ENCODE assay signal across 22 cellular contexts in the genomic region with DNA sequence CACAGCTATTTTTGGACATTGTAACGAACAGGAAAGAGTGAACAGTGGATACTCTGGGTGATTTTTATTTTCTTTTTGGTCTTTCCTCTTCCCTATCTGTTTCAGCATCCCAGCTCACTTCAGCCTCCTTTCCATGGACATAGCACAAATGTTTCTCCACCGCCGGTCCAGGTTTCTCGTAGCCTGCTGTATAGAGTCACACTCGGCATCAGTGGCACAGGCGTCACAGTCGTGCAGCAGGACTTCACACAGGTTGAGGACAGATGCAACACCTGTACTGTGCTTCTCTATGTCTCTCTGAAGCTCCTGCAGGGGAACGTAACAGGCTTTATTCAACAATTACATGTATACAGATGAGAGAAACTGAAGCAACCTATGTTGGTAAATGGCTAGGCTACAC.
DNase-seq lines count a peak whose midpoint lies in the region; ATAC-seq and TF ChIP-seq lines count a peak whose summit lies in the region.
"Had no signal": no experiment of that assay in that cellular context is flagged by ENCODE, and none has a peak within 500 bp of the region (broad histone marks: within the 10 kb centered on the region; RNA-seq: fewer than 3 reads in every experiment).

No MANE protein-coding gene starts in this region.

- H3K9me3 ChIP-seq in CD4-positive, CD25-positive, alpha-beta regulatory T cell (ENCODE audit: control insufficient read depth in 2 of 2, low read length in 2 of 2): no peaks in the 10 kb centered on the region
- H3K9me3 ChIP-seq in H9 (ENCODE audit: control insufficient read depth, low read depth, low read length): no peaks in the 10 kb centered on the region
- no peaks in the 10 kb centered on the region for H3K9me3 ChIP-seq in naive thymus-derived CD4-positive, alpha-beta T cell (ENCODE audit: control insufficient read depth in 2 of 3, low read length in 3 of 3)
- H3K9me3 ChIP-seq: BE2C, Peyer's patch, SJCRH30 had no signal

- no peak overlapping the region for H2AFZ ChIP-seq in H9 (ENCODE audit: low read length)

- peak overlapping the region; percentile 20; the same call in 1 of the 2 replicates for H3K14ac ChIP-seq in H9 (ENCODE audit: insufficient read depth, low read length)

- ATAC-seq in CD4-positive, CD25-positive, alpha-beta regulatory T cell (ENCODE audit: low read depth in 2 of 2): no peak
- no peak for ATAC-seq in naive thymus-derived CD4-positive, alpha-beta T cell
- ATAC-seq: HepG2 had no signal

- no peak overlapping the region for H3K4me3 ChIP-seq in CD4-positive, CD25-positive, alpha-beta regulatory T cell (ENCODE audit: low read depth, low read length)
- H3K4me3 ChIP-seq in naive thymus-derived CD4-positive, alpha-beta T cell (ENCODE audit: low read length): no peak overlapping the region
- H3K4me3 ChIP-seq: Peyer's patch, SJCRH30 had no signal

- no peak overlapping the region for H4K8ac ChIP-seq in H9 (replicated peaks; ENCODE audit: insufficient read length, low read depth, low read length)

- H3K23me2 ChIP-seq in H9 (ENCODE audit: insufficient read length, low read depth, low read length, poor library complexity, severe bottlenecking): no peaks in the 10 kb centered on the region

- no peak overlapping the region for H2BK20ac ChIP-seq in H9 (ENCODE audit: low read depth, low read length, poor library complexity, severe bottlenecking)

- no peak overlapping the region for H3K18ac ChIP-seq in H9 (ENCODE audit: insufficient read length, low read depth, low read length)

- no peaks in the 10 kb centered on the region for H4K20me1 ChIP-seq in H9 (ENCODE audit: control insufficient read depth, insufficient read depth, insufficient read length)

- no peak overlapping the region for H3K23ac ChIP-seq in H9 (ENCODE audit: insufficient read length, low read depth, low read length)

- peaks cover 89% of the 10 kb centered on the region for H3K36me3 ChIP-seq in CD4-positive, CD25-positive, alpha-beta regulatory T cell (ENCODE audit: control insufficient read depth, insufficient read depth, low read length)
- peaks cover 30 to 82% (median 52%) of the 10 kb centered on the region in 3 experiments for H3K36me3 ChIP-seq in naive thymus-derived CD4-positive, alpha-beta T cell (ENCODE audit: control insufficient read depth in 2 of 3, insufficient read depth in 3 of 3, low read length in 3 of 3)
- H3K36me3 ChIP-seq: BE2C had no signal

- POLR2A ChIA-PET in naive thymus-derived CD4-positive, alpha-beta T cell (lab: Charles Lee): no interaction called here

- H3K56ac ChIP-seq in H9 (ENCODE audit: insufficient read length, low read depth, low read length): no peak overlapping the region

- peak overlapping the region; percentile 38 for H3K27ac Mint-ChIP-seq in T-helper 2 cell treated with Interferon-gamma antibody and Interleukin-4, amounts not matched to agents 5 μg/mL and 100 μg/mL, for 36 hours
- H3K27ac Mint-ChIP-seq in CD4-positive, CD25-positive, alpha-beta regulatory T cell: peak overlapping the region in 2 of 3 donors; percentile 6 to 32
- H3K27ac Mint-ChIP-seq in H9: no peak overlapping the region
- H3K27ac Mint-ChIP-seq in naive thymus-derived CD4-positive, alpha-beta T cell: peak overlapping the region in 5 of 9 donors; percentile 5 to 74 (median 39)

- no peak overlapping the region for H3K4me2 ChIP-seq in H9 (ENCODE audit: insufficient read depth, insufficient read length, low read length)

- H3K36me3 Mint-ChIP-seq in T-helper 2 cell treated with Interferon-gamma antibody and Interleukin-4, amounts not matched to agents 5 μg/mL and 100 μg/mL, for 36 hours (ENCODE audit: low read depth): peaks cover 32% of the 10 kb centered on the region
- peaks cover 40% of the 10 kb centered on the region for H3K36me3 Mint-ChIP-seq in CD4-positive, CD25-positive, alpha-beta regulatory T cell
- H3K36me3 Mint-ChIP-seq in H9 (ENCODE audit: insufficient read depth in 1 of 3, low read depth in 3 of 3): no peaks in the 10 kb centered on the region
- H3K36me3 Mint-ChIP-seq in naive thymus-derived CD4-positive, alpha-beta T cell: peaks cover 3 to 51% (median 30%) of the 10 kb centered on the region in 5 donors

- H3K4me1 Mint-ChIP-seq in T-helper 2 cell treated with Interferon-gamma antibody and Interleukin-4, amounts not matched to agents 5 μg/mL and 100 μg/mL, for 36 hours (ENCODE audit: low read depth): peaks cover 2% of the 10 kb centered on the region
- H3K4me1 Mint-ChIP-seq in CD4-positive, CD25-positive, alpha-beta regulatory T cell: peaks cover 4 to 17% (median 9%) of the 10 kb centered on the region in 4 donors
- no peaks in the 10 kb centered on the region for H3K4me1 Mint-ChIP-seq in H9
- H3K4me1 Mint-ChIP-seq in naive thymus-derived CD4-positive, alpha-beta T cell: peaks cover 0 to 6% (median 3%) of the 10 kb centered on the region in 7 donors

- H3K4ac ChIP-seq in H9 (ENCODE audit: low read depth, low read length): no peak overlapping the region

- CTCF ChIA-PET in naive thymus-derived CD4-positive, alpha-beta T cell (lab: Charles Lee): no interaction called here

- WGBS in H9 (ENCODE audit: extremely low coverage, insufficient read length, low lambda C conversion rate): no CpG with 5 or more reads among the region's 8 CpGs

- no peak overlapping the region for H4K5ac ChIP-seq in H9 (ENCODE audit: insufficient read length, low read depth, low read length)

- H3K4me1 ChIP-seq in CD4-positive, CD25-positive, alpha-beta regulatory T cell (ENCODE audit: control insufficient read depth, insufficient read depth, low read length, poor library complexity, severe bottlenecking): no peaks in the 10 kb centered on the region
- no peaks in the 10 kb centered on the region for H3K4me1 ChIP-seq in H9 (ENCODE audit: insufficient read depth, low read length)
- no peaks in the 10 kb centered on the region for H3K4me1 ChIP-seq in naive thymus-derived CD4-positive, alpha-beta T cell (ENCODE audit: control insufficient read depth in 2 of 2, insufficient read depth in 2 of 2, low read length in 2 of 2)
- H3K4me1 ChIP-seq: BE2C, Peyer's patch, SJCRH30 had no signal

- no peak overlapping the region for H2AK5ac ChIP-seq in H9 (ENCODE audit: insufficient read length, low read length)

- H3K27me3 Mint-ChIP-seq in T-helper 2 cell treated with Interferon-gamma antibody and Interleukin-4, amounts not matched to agents 5 μg/mL and 100 μg/mL, for 36 hours (ENCODE audit: low read depth): no peaks in the 10 kb centered on the region
- no peaks in the 10 kb centered on the region for H3K27me3 Mint-ChIP-seq in CD4-positive, CD25-positive, alpha-beta regulatory T cell
- no peaks in the 10 kb centered on the region for H3K27me3 Mint-ChIP-seq in H9 (ENCODE audit: low read depth)
- no peaks in the 10 kb centered on the region for H3K27me3 Mint-ChIP-seq in naive thymus-derived CD4-positive, alpha-beta T cell

- H3K9ac ChIP-seq in H9 (ENCODE audit: extremely low read depth, insufficient read length, low read length): no peak overlapping the region

- no peak overlapping the region for H2BK120ac ChIP-seq in H9 (ENCODE audit: low read depth, low read length, poor library complexity, severe bottlenecking)

- TF ChIP-seq CTCF in H9 (conservative IDR thresholded peaks at IDR 0.05): no peak

- H3K27me3 ChIP-seq in CD4-positive, CD25-positive, alpha-beta regulatory T cell (ENCODE audit: control insufficient read depth, insufficient read depth, low read length): no peaks in the 10 kb centered on the region
- no peaks in the 10 kb centered on the region for H3K27me3 ChIP-seq in H9 (ENCODE audit: insufficient read depth, low read length)
- no peaks in the 10 kb centered on the region for H3K27me3 ChIP-seq in naive thymus-derived CD4-positive, alpha-beta T cell (ENCODE audit: control insufficient read depth in 2 of 2, insufficient read depth in 2 of 2, low read length in 2 of 2)
- H3K27me3 ChIP-seq: BE2C, Peyer's patch, SJCRH30 had no signal

- no peaks in the 10 kb centered on the region for H3K79me1 ChIP-seq in H9 (ENCODE audit: insufficient read depth, low read depth, low read length, poor library complexity, severe bottlenecking)

- no peak overlapping the region for H2BK15ac ChIP-seq in H9 (ENCODE audit: low read depth, low read length)

- H3K79me2 ChIP-seq in H9 (ENCODE audit: insufficient read depth, low read length): no peaks in the 10 kb centered on the region

- intact Hi-C loops in naive thymus-derived CD4-positive, alpha-beta T cell (cut with micrococcal nuclease): no loop called here

- no peak overlapping the region for H3K4me3 Mint-ChIP-seq in T-helper 2 cell treated with Interferon-gamma antibody and Interleukin-4, amounts not matched to agents 5 μg/mL and 100 μg/mL, for 36 hours
- no peak overlapping the region for H3K4me3 Mint-ChIP-seq in CD4-positive, CD25-positive, alpha-beta regulatory T cell
- no peak overlapping the region for H3K4me3 Mint-ChIP-seq in H9
- H3K4me3 Mint-ChIP-seq in naive thymus-derived CD4-positive, alpha-beta T cell: no peak overlapping the region

- H3T11ph ChIP-seq in H9 (ENCODE audit: low read length): no peak overlapping the region

- H3K27ac ChIP-seq in CD4-positive, CD25-positive, alpha-beta regulatory T cell (ENCODE audit: insufficient read depth, low read length, poor library complexity, severe bottlenecking): no peak overlapping the region
- no peak overlapping the region for H3K27ac ChIP-seq in H9 (ENCODE audit: insufficient read length, low read depth, low read length)
- peak overlapping the region; percentile 19 for H3K27ac ChIP-seq in naive thymus-derived CD4-positive, alpha-beta T cell (ENCODE audit: low read depth, low read length)
- H3K27ac ChIP-seq: HL-60, Peyer's patch, SJCRH30 had no signal

- no peak overlapping the region for H2BK12ac ChIP-seq in H9 (ENCODE audit: insufficient read length, low read depth, low read length)

- H3K9me3 Mint-ChIP-seq in T-helper 2 cell treated with Interferon-gamma antibody and Interleukin-4, amounts not matched to agents 5 μg/mL and 100 μg/mL, for 36 hours: no peaks in the 10 kb centered on the region
- no peaks in the 10 kb centered on the region for H3K9me3 Mint-ChIP-seq in CD4-positive, CD25-positive, alpha-beta regulatory T cell
- H3K9me3 Mint-ChIP-seq in H9: no peaks in the 10 kb centered on the region
- no peaks in the 10 kb centered on the region for H3K9me3 Mint-ChIP-seq in naive thymus-derived CD4-positive, alpha-beta T cell

- no peak overlapping the region for H4K91ac ChIP-seq in H9 (ENCODE audit: insufficient read length, low read depth, low read length)

- no peak for DNase-seq in T-helper 2 cell treated with Interferon-gamma antibody and Interleukin-4, amounts not matched to agents 5 μg/mL and 100 μg/mL, for 36 hours (ENCODE audit: low spot score)
- no peak for DNase-seq in T-helper 2 cell
- no peak for DNase-seq in CD4-positive, CD25-positive, alpha-beta regulatory T cell
- DNase-seq in H9: no peak
- no peak for DNase-seq in naive thymus-derived CD4-positive, alpha-beta T cell
- DNase-seq in stimulated activated CD4-positive, alpha-beta T cell treated with anti-CD3 and anti-CD28 coated beads, Interleukin-12 subunit alpha, Interleukin-12 subunit beta, amount 100 ng/mL, for 4 hours: no peak
- no peak for DNase-seq in putamen (ENCODE audit: low spot score)
- DNase-seq in mucosa of gallbladder (ENCODE audit: low spot score): no peak
- DNase-seq: BE2C, Calu3, DMS153, HCEC 1CT, KBM-7, NCI-H1092, NCI-H1436, NCI-H187 treated with DMSO at 0.1 percent for 48 hours, NCI-H2107, NCI-H510A, Peyer's patch, SJCRH30 had no signal

- H2BK5ac ChIP-seq in H9 (ENCODE audit: insufficient read length, low read length): no peak overlapping the region

Comparison
In these comparisons a context has a peak if more than half of its experiments do, and no peak if none do; other contexts are left out.
1. H3K27ac Mint-ChIP-seq: peak in T-helper 2 cell treated with Interferon-gamma antibody and Interleukin-4, amounts not matched to agents 5 μg/mL and 100 μg/mL, for 36 hours (single experiment), CD4-positive, CD25-positive, alpha-beta regulatory T cell (2 of 3) and naive thymus-derived CD4-positive, alpha-beta T cell (5 of 9); none in H9 (0 of 3).